ENCODE assay signal across 8 cellular contexts in genomic region chr13:100088282-100088647, GRCh38. TPM values are rescaled to one million over a fixed set of nuclear protein-coding genes. Genes with fewer than 3 reads are reported as not detected.
DNase-seq lines count a peak whose midpoint lies in the region; ATAC-seq and TF ChIP-seq lines count a peak whose summit lies in the region.

No MANE protein-coding gene starts in this region.

- no peak overlapping the region for H3K27ac Mint-ChIP-seq in activated naive CD4-positive, alpha-beta T cell treated with anti-CD3 and anti-CD28 coated beads, Interleukin-2, amount 50 U/mL, for 24 hours
- H3K27ac Mint-ChIP-seq in activated naive CD4-positive, alpha-beta T cell treated with anti-CD3 and anti-CD28 coated beads, Interleukin-2, amount 50 U/mL, for 72 hours, result peak overlapping the region in 1 of 2 donors; percentile 83
- H3K27ac Mint-ChIP-seq in MCF 10A (ENCODE audit: low read depth, unreplicated experiment), result no peak overlapping the region

- H3K9me3 ChIP-seq in lung (ENCODE audit: control insufficient read depth in 2 of 2, insufficient read depth in 1 of 2, low read length in 1 of 2) (no peaks in the 10 kb centered on the region), upper lobe of right lung (no peaks in the 10 kb centered on the region)

- H3K4me1 Mint-ChIP-seq in activated naive CD4-positive, alpha-beta T cell treated with anti-CD3 and anti-CD28 coated beads, Interleukin-2, amount 50 U/mL, for 24 hours, result peaks cover 20% of the 10 kb centered on the region
- peaks cover 26% of the 10 kb centered on the region for H3K4me1 Mint-ChIP-seq in MCF 10A (ENCODE audit: insufficient read depth, unreplicated experiment)

- no peak for ATAC-seq in activated naive CD4-positive, alpha-beta T cell treated with anti-CD3 and anti-CD28 coated beads, Interleukin-2, amount 50 U/mL, for 72 hours
- ATAC-seq in lung (ENCODE audit: insufficient read depth, low FRiP score) (no peak), upper lobe of right lung (no peak), HG03442 (IDR thresholded peaks at IDR 0.05; ENCODE audit: unreplicated experiment) (no peak)

- H3K27ac ChIP-seq in lung (ENCODE audit: low read depth in 1 of 2, low read length in 1 of 2) (peak overlapping the region in 1 of 2 donors; percentile 75), upper lobe of right lung (peak overlapping the region; percentile 78)

- H3K4me3 Mint-ChIP-seq in activated naive CD4-positive, alpha-beta T cell treated with anti-CD3 and anti-CD28 coated beads, Interleukin-2, amount 50 U/mL, for 24 hours, result peak overlapping the region; percentile 97
- H3K4me3 Mint-ChIP-seq in MCF 10A (ENCODE audit: unreplicated experiment), result peak overlapping the region; percentile 84

- intact Hi-C loops in MCF 10A (cut with micrococcal nuclease), result loop anchor here (2.0 to 5.0 kb wide), 4 partner anchors 95 to 304 kb away; no protein-coding TSS in a partner anchor
- intact Hi-C loops in upper lobe of right lung (cut with DNase I), result no loop called here

- H3K27me3 Mint-ChIP-seq in activated naive CD4-positive, alpha-beta T cell treated with anti-CD3 and anti-CD28 coated beads, Interleukin-2, amount 50 U/mL, for 24 hours, result no peaks in the 10 kb centered on the region
- no peaks in the 10 kb centered on the region for H3K27me3 Mint-ChIP-seq in MCF 10A (ENCODE audit: insufficient read depth, unreplicated experiment)

- H3K4me1 ChIP-seq in lung (ENCODE audit: control insufficient read depth in 2 of 2, insufficient read depth in 2 of 2, low read length in 2 of 2) (peaks cover 2 to 8% of the 10 kb centered on the region in 2 donors), upper lobe of right lung (peaks cover 21% of the 10 kb centered on the region)

- H3K36me3 Mint-ChIP-seq in activated naive CD4-positive, alpha-beta T cell treated with anti-CD3 and anti-CD28 coated beads, Interleukin-2, amount 50 U/mL, for 24 hours, result peaks cover 2% of the 10 kb centered on the region
- no peaks in the 10 kb centered on the region for H3K36me3 Mint-ChIP-seq in activated naive CD4-positive, alpha-beta T cell treated with anti-CD3 and anti-CD28 coated beads, Interleukin-2, amount 50 U/mL, for 72 hours
- peaks cover 12% of the 10 kb centered on the region for H3K36me3 Mint-ChIP-seq in MCF 10A (ENCODE audit: insufficient read depth, unreplicated experiment)

- CTCF ChIA-PET in MCF 10A (lab: Yijun Ruan, JAX), result interaction anchor here (0.8 to 2.3 kb wide), 3 partner anchors 12 to 147 kb away, joined by 3 to 8 read pairs (median 4); no protein-coding TSS in a partner anchor

- no peaks in the 10 kb centered on the region for H3K27me3 ChIP-seq in lung (ENCODE audit: control insufficient read depth, insufficient read depth)
- H3K27me3 ChIP-seq in upper lobe of right lung, result no peaks in the 10 kb centered on the region

- 49 to 64% methylated on average over 12 of the region's 12 CpGs for WGBS in lung, 2 donors

- H3K36me3 ChIP-seq in lung (ENCODE audit: control insufficient read depth in 2 of 2, insufficient read depth in 2 of 2, low read length in 2 of 2) (no peaks in the 10 kb centered on the region), upper lobe of right lung (no peaks in the 10 kb centered on the region)

- TSS peak; percentile 32 for BruUV-seq in MCF 10A (replicated peaks; lab: Mats Ljungman, UMichigan)

- H3K9me3 Mint-ChIP-seq in activated naive CD4-positive, alpha-beta T cell treated with anti-CD3 and anti-CD28 coated beads, Interleukin-2, amount 50 U/mL, for 24 hours, result no peaks in the 10 kb centered on the region
- H3K9me3 Mint-ChIP-seq in activated naive CD4-positive, alpha-beta T cell treated with anti-CD3 and anti-CD28 coated beads, Interleukin-2, amount 50 U/mL, for 72 hours, result no peaks in the 10 kb centered on the region
- H3K9me3 Mint-ChIP-seq in MCF 10A (ENCODE audit: unreplicated experiment), result no peaks in the 10 kb centered on the region

- POLR2A ChIA-PET in MCF 10A (lab: Yijun Ruan, JAX), result interaction anchor here (0.6 to 3.7 kb wide), 17 partner anchors 12 to 433 kb away, joined by 3 to 59 read pairs (median 3); partner anchors contain the start of gene ZIC2

- DNase-seq in activated naive CD4-positive, alpha-beta T cell treated with anti-CD3 and anti-CD28 coated beads, Interleukin-2, amount 50 U/mL, for 72 hours (ENCODE audit: low spot score in 2 of 2), result no peak
- DNase-seq in MCF 10A (ENCODE audit: unreplicated experiment) (no peak), lung (ENCODE audit: low spot score) (no peak), upper lobe of right lung (no peak), NCI-H1417 (lab: John Stamatoyannopoulos, UW) (no peak), NCI-H345 (lab: John Stamatoyannopoulos, UW) (no peak)

- H3K4me3 ChIP-seq in lung (peak overlapping the region; percentile 94), upper lobe of right lung (peak overlapping the region; percentile 73)

- no peak for TF ChIP-seq CTCF in MCF 10A (IDR thresholded peaks at IDR 0.05; ENCODE audit: unreplicated experiment)
- no peak for TF ChIP-seq CTCF in lung (IDR thresholded peaks at IDR 0.05; ENCODE audit: control extremely low read depth, extremely low read depth)
- no peak for TF ChIP-seq CTCF in upper lobe of right lung (IDR thresholded peaks at IDR 0.05)

RNA-seq across cellular contexts. Expression of gene PCCA, which starts 0.6 kb away (rescaled TPM):
- 10 to 100 TPM; 10.9 to 12.6 TPM for total RNA-seq in activated naive CD4-positive, alpha-beta T cell treated with anti-CD3 and anti-CD28 coated beads, Interleukin-2, amount 50 U/mL, for 72 hours
- 20.6 and 23.4 TPM in 2 replicates for total RNA-seq in MCF 10A (2022)
- 10 to 100 TPM; 25.8 to 71.8 TPM for total RNA-seq in lung
- polyA plus RNA-seq in lung, result 10 to 100 TPM in 1 of 2 donors, 1 to 10 TPM in 1; 8.3 to 19.9 TPM
- total RNA-seq in upper lobe of right lung, result 34.7 TPM
